Comparison of ENCODE assay signal across 8 cellular contexts in genomic region chr17:63838586-63839184, GRCh38. TPM values are rescaled to one million over a fixed set of nuclear protein-coding genes. Genes with fewer than 3 reads are reported as not detected.
DNase-seq lines count a peak whose midpoint lies in the region; ATAC-seq, FAIRE-seq and TF ChIP-seq lines count a peak whose summit lies in the region.

No MANE protein-coding gene starts in this region.

- H3K36me3 ChIP-seq in body of pancreas (replicated peaks in 1 of 2; ENCODE audit: insufficient read depth in 1 of 2, low read depth in 2 of 2) (peaks cover 5 to 14% of the 10 kb centered on the region in 2 donors), keratinocyte (ENCODE audit: control insufficient read depth in 2 of 2, extremely low read depth in 1 of 2, insufficient read depth in 2 of 2, low read length in 2 of 2) (peaks cover 17 to 29% of the 10 kb centered on the region in 2 experiments), subcutaneous abdominal adipose tissue (ENCODE audit: control insufficient read depth in 5 of 5, insufficient read depth in 5 of 5, low read length in 5 of 5) (peaks cover 0 to 36% (median 33%) of the 10 kb centered on the region in 5 donors)

- 27 to 34% methylated on average over 6 to 7 of the region's 7 CpGs for WGBS in body of pancreas, 2 donors

- H3K36me3 Mint-ChIP-seq in HFFc6 (ENCODE audit: low read depth): no peaks in the 10 kb centered on the region; the same call in 1 of the 2 replicates

- H3K9ac ChIP-seq in keratinocyte (ENCODE audit: control insufficient read depth, extremely low read depth, insufficient read depth, low read length) (no peak overlapping the region), subcutaneous abdominal adipose tissue (ENCODE audit: low read length in 5 of 5) (peak overlapping the region in 3 of 5 donors; percentile 17 to 56 (median 24))

- H4K20me1 ChIP-seq in keratinocyte (ENCODE audit: control insufficient read depth, extremely low read depth, insufficient read depth, low read length): peaks cover 11% of the 10 kb centered on the region

- H3K4me3 ChIP-seq in body of pancreas: no peak overlapping the region
- peak overlapping the region in 1 of 3 experiments; percentile 11 for H3K4me3 ChIP-seq in keratinocyte (ENCODE audit: control insufficient read depth in 2 of 3, extremely low read depth in 1 of 3, insufficient read depth in 2 of 3, low read depth in 1 of 3, low read length in 3 of 3)
- H3K4me3 ChIP-seq in subcutaneous abdominal adipose tissue (ENCODE audit: low read depth in 1 of 5, low read length in 5 of 5): peak overlapping the region in 4 of 5 donors; percentile 22 to 30 (median 24)

- TF ChIP-seq POLR2A in body of pancreas (IDR thresholded peaks at IDR 0.05): peak; percentile 9 to 51 (median 42)

- no peaks in the 10 kb centered on the region for H3K9me3 Mint-ChIP-seq in HFFc6

- peaks cover 55% of the 10 kb centered on the region for H3K79me2 ChIP-seq in keratinocyte (ENCODE audit: control insufficient read depth, insufficient read depth, low read length)

- CTCF ChIA-PET in HEK293T (lab: Yijun Ruan, JAX): interaction anchor here (0.9 kb wide), 1 partner anchor 9 kb away, joined by 4 read pairs; no protein-coding TSS in a partner anchor

- H2AFZ ChIP-seq in keratinocyte (ENCODE audit: control insufficient read depth, low read length): no peak overlapping the region

- FAIRE-seq in keratinocyte (lab: Jason Lieb, UNC): no peak

- DNase-seq in AG08395 (ENCODE audit: low spot score): peak; percentile 70
- DNase-seq in HFFc6: peak; percentile 33
- peak; percentile 93 to 97 (median 96) for DNase-seq in body of pancreas
- peak; percentile 33 for DNase-seq in keratinocyte (ENCODE audit: low read depth, low spot score)
- no peak for DNase-seq in HEK293T (ENCODE audit: extremely low spot score)
- no peak for DNase-seq in germinal center (ENCODE audit: low spot score)
- DNase-seq in NK-92 treated with Interleukin-12 subunit alpha and Interleukin-12 subunit beta, amount 100 ng/mL, for 24 hours (lab: John Stamatoyannopoulos, UW): no peak

- peaks cover 37% of the 10 kb centered on the region for H3K4me1 Mint-ChIP-seq in HFFc6 (ENCODE audit: low read depth)

- H3K4me3 Mint-ChIP-seq in HFFc6: no peak overlapping the region

- H3K9me1 ChIP-seq in keratinocyte (ENCODE audit: control insufficient read depth, extremely low read depth, insufficient read depth, low read length): peaks cover 2% of the 10 kb centered on the region

- peak overlapping the region; percentile 67 for H3K4me2 ChIP-seq in keratinocyte (ENCODE audit: control insufficient read depth, extremely low read depth, insufficient read depth, low read depth, low read length)

- no peaks in the 10 kb centered on the region for H3K9me3 ChIP-seq in body of pancreas
- no peaks in the 10 kb centered on the region for H3K9me3 ChIP-seq in keratinocyte (ENCODE audit: control insufficient read depth, low read depth, low read length)
- H3K9me3 ChIP-seq in subcutaneous abdominal adipose tissue (ENCODE audit: control insufficient read depth in 5 of 5, low read length in 5 of 5): no peaks in the 10 kb centered on the region

- peaks cover 2% of the 10 kb centered on the region; the same call in 1 of the 2 replicates for H3K27me3 Mint-ChIP-seq in HFFc6 (ENCODE audit: insufficient read depth)

- TF ChIP-seq CTCF in HFFc6 (IDR thresholded peaks at IDR 0.05) (no peak), body of pancreas (IDR thresholded peaks at IDR 0.05) (no peak), keratinocyte (optimal IDR thresholded peaks at IDR 0.05 in 1 of 3, IDR thresholded peaks at IDR 0.05 in 1 of 3, conservative IDR thresholded peaks at IDR 0.05 in 1 of 3; ENCODE audit: extremely low read depth in 1 of 3, insufficient read depth in 2 of 3, low read length in 3 of 3) (no peak)

- no peaks in the 10 kb centered on the region for H3K27me3 ChIP-seq in body of pancreas
- H3K27me3 ChIP-seq in keratinocyte (ENCODE audit: control insufficient read depth, extremely low read depth, insufficient read depth, low read length): no peaks in the 10 kb centered on the region
- H3K27me3 ChIP-seq in subcutaneous abdominal adipose tissue (ENCODE audit: control insufficient read depth in 5 of 5, insufficient read depth in 4 of 5, low read length in 5 of 5): no peaks in the 10 kb centered on the region

- H3K27ac ChIP-seq in body of pancreas (peak overlapping the region; percentile 68 to 94 (median 90)), keratinocyte (ENCODE audit: control insufficient read depth, insufficient read depth, low read length) (peak overlapping the region; percentile 13), subcutaneous abdominal adipose tissue (ENCODE audit: low read depth, low read length) (peak overlapping the region; percentile 62)

- POLR2A ChIA-PET in HEK293T (lab: Yijun Ruan, JAX): interaction anchor here (1.3 to 9.1 kb wide), 2 partner anchors 12 to 65 kb away, joined by 7 to 67 read pairs; partner anchors contain the start of genes CCDC47, DDX42, FTSJ3 and PSMC5

- peak; percentile 60 for ATAC-seq in body of pancreas

- intact Hi-C loops in body of pancreas (cut with DNase I): loop anchor here (10.0 kb wide), 1 partner anchor 64 kb away; the partner anchor contains the start of genes CCDC47 and DDX42

- peaks cover 62% of the 10 kb centered on the region for H3K4me1 ChIP-seq in body of pancreas
- H3K4me1 ChIP-seq in keratinocyte (ENCODE audit: control insufficient read depth, extremely low read depth, insufficient read depth, low read length): peaks cover 52% of the 10 kb centered on the region
- H3K4me1 ChIP-seq in subcutaneous abdominal adipose tissue (ENCODE audit: control insufficient read depth in 5 of 5, insufficient read depth in 5 of 5, low read length in 5 of 5): peaks cover 18 to 69% (median 56%) of the 10 kb centered on the region in 5 donors

- dilution Hi-C loops in keratinocyte (cut with MboI; ENCODE audit: extremely low pct_ligation_motif_present, low sequenced_read_pairs): no loop called here

- H3K27ac Mint-ChIP-seq in HFFc6: peak overlapping the region; percentile 21; the same call in 1 of the 2 replicates

TF ChIP-seq in HEK293T, 16 proteins besides CTCF, POLR2A, EP300 and RAD21 (continues in another document):
- no peak for TF ChIP-seq CTBP1 (IDR thresholded peaks at IDR 0.05; ENCODE audit: borderline replicate concordance)

RNA-seq across cellular contexts. Expression of gene SMARCD2, which starts 3.8 kb away (rescaled TPM):
- total RNA-seq in HFFc6 (2021; fragmentation: NEBNext Ultra II Directional; extraction: Animal tissue kit (Norgen Biotek cat#: 25700)): 10 to 100 TPM; 45.9 to 53.5 (median 48.7) TPM
- total RNA-seq in body of pancreas: 10 to 100 TPM; 75.8 to 87.9 TPM
- 80.3 to 99.8 TPM (median 86.3 TPM) in 3 replicates for polyA plus RNA-seq in keratinocyte
- 40.3 TPM for polyA plus RNA-seq in keratinocyte (2011; ENCODE audit: low read depth)
- 69.0 and 79.0 TPM in 2 replicates for polyA plus RNA-seq in keratinocyte (2011; cell fraction: cytosol; rRNA removed)
- 91.1 and 95.0 TPM in 2 replicates for polyA plus RNA-seq in keratinocyte (2011; cell fraction: nucleus; rRNA removed)
- polyA plus RNA-seq in keratinocyte (2012; ENCODE audit: low replicate concordance): 70.5 and 75.3 TPM in 2 replicates
- 113 to 179 TPM (median 177 TPM) in 3 replicates for polyA minus RNA-seq in keratinocyte
- polyA minus RNA-seq in keratinocyte (2011; cell fraction: cytosol; rRNA and poly(A)+ RNA removed): 102 TPM
- 40.4 and 47.6 TPM in 2 replicates for polyA minus RNA-seq in keratinocyte (2011; cell fraction: nucleus; rRNA and poly(A)+ RNA removed)

RNA-seq across cellular contexts. Expression of gene FTSJ3, which starts 11.2 kb away (rescaled TPM):
- total RNA-seq in HFFc6 (2021; fragmentation: NEBNext Ultra II Directional; extraction: Animal tissue kit (Norgen Biotek cat#: 25700)): 10 to 100 TPM; 43.2 to 55.1 (median 47.5) TPM
- total RNA-seq in body of pancreas: 10 to 100 TPM; 22.7 to 30.9 TPM
- 35.4 to 48.5 TPM (median 43.7 TPM) in 3 replicates for polyA plus RNA-seq in keratinocyte
- 22.7 TPM for polyA plus RNA-seq in keratinocyte (2011; ENCODE audit: low read depth)
- 26.8 and 31.6 TPM in 2 replicates for polyA plus RNA-seq in keratinocyte (2011; cell fraction: cytosol; rRNA removed)
- 65.6 and 77.0 TPM in 2 replicates for polyA plus RNA-seq in keratinocyte (2011; cell fraction: nucleus; rRNA removed)
- polyA plus RNA-seq in keratinocyte (2012; ENCODE audit: low replicate concordance): 19.0 and 39.7 TPM in 2 replicates
- 41.5 to 50.2 TPM (median 46.3 TPM) in 3 replicates for polyA minus RNA-seq in keratinocyte
- polyA minus RNA-seq in keratinocyte (2011; cell fraction: cytosol; rRNA and poly(A)+ RNA removed): 18.6 TPM
- polyA minus RNA-seq in keratinocyte (2011; cell fraction: nucleus; rRNA and poly(A)+ RNA removed): 45.5 and 50.7 TPM in 2 replicates

RNA-seq across cellular contexts. Expression of gene PSMC5, which starts 11.5 kb away (rescaled TPM):
- total RNA-seq in HFFc6 (2021; fragmentation: NEBNext Ultra II Directional; extraction: Animal tissue kit (Norgen Biotek cat#: 25700)): 100 to 1,000 TPM; 156 to 206 (median 179) TPM
- 10 to 100 TPM; 55.0 to 59.4 TPM for total RNA-seq in body of pancreas
- polyA plus RNA-seq in keratinocyte: 111 to 208 TPM (median 141 TPM) in 3 replicates
- polyA plus RNA-seq in keratinocyte (2011; ENCODE audit: low read depth): 130 TPM
- 141 and 155 TPM in 2 replicates for polyA plus RNA-seq in keratinocyte (2011; cell fraction: cytosol; rRNA removed)
- polyA plus RNA-seq in keratinocyte (2011; cell fraction: nucleus; rRNA removed): 115 TPM in 2 replicates
- polyA plus RNA-seq in keratinocyte (2012; ENCODE audit: low replicate concordance): 93.3 and 143 TPM in 2 replicates
- 71.5 to 165 TPM (median 143 TPM) in 3 replicates for polyA minus RNA-seq in keratinocyte
- 100 TPM for polyA minus RNA-seq in keratinocyte (2011; cell fraction: cytosol; rRNA and poly(A)+ RNA removed)
- polyA minus RNA-seq in keratinocyte (2011; cell fraction: nucleus; rRNA and poly(A)+ RNA removed): 36.1 and 56.9 TPM in 2 replicates

RNA-seq across cellular contexts. Expression of gene CSH2, which starts 34.8 kb away (rescaled TPM):
- total RNA-seq in HFFc6 (2021; fragmentation: NEBNext Ultra II Directional; extraction: Animal tissue kit (Norgen Biotek cat#: 25700)): not detected
- total RNA-seq in body of pancreas: not detected
- polyA plus RNA-seq in keratinocyte: not detected in 3 replicates
- polyA plus RNA-seq in keratinocyte (2011; ENCODE audit: low read depth): not detected
- not detected in 2 replicates for polyA plus RNA-seq in keratinocyte (2011; cell fraction: cytosol; rRNA removed)
- not detected in 2 replicates for polyA plus RNA-seq in keratinocyte (2011; cell fraction: nucleus; rRNA removed)
- polyA plus RNA-seq in keratinocyte (2012; ENCODE audit: low replicate concordance): not detected in 2 replicates
- polyA minus RNA-seq in keratinocyte: not detected in 3 replicates
- polyA minus RNA-seq in keratinocyte (2011; cell fraction: cytosol; rRNA and poly(A)+ RNA removed): not detected
- polyA minus RNA-seq in keratinocyte (2011; cell fraction: nucleus; rRNA and poly(A)+ RNA removed): not detected in 2 replicates

RNA-seq across cellular contexts. Expression of gene GH2, which starts 43.1 kb away (rescaled TPM):
- not detected for total RNA-seq in HFFc6 (2021; fragmentation: NEBNext Ultra II Directional; extraction: Animal tissue kit (Norgen Biotek cat#: 25700))
- total RNA-seq in body of pancreas: not detected
- polyA plus RNA-seq in keratinocyte: not detected in 3 replicates
- not detected for polyA plus RNA-seq in keratinocyte (2011; ENCODE audit: low read depth)
- not detected in 2 replicates for polyA plus RNA-seq in keratinocyte (2011; cell fraction: cytosol; rRNA removed)
- not detected in 2 replicates for polyA plus RNA-seq in keratinocyte (2011; cell fraction: nucleus; rRNA removed)
- polyA plus RNA-seq in keratinocyte (2012; ENCODE audit: low replicate concordance): not detected in 2 replicates
- polyA minus RNA-seq in keratinocyte: not detected in 3 replicates
- not detected for polyA minus RNA-seq in keratinocyte (2011; cell fraction: cytosol; rRNA and poly(A)+ RNA removed)
- not detected in 2 replicates for polyA minus RNA-seq in keratinocyte (2011; cell fraction: nucleus; rRNA and poly(A)+ RNA removed)

Comparison
In these comparisons a context has a peak if more than half of its experiments do, and no peak if none do; other contexts are left out.
1. DNase-seq: peak in AG08395 (single experiment), HFFc6 (single experiment), body of pancreas (4 of 4) and keratinocyte (single experiment); none in HEK293T (single experiment), germinal center (single experiment) and NK-92 treated with Interleukin-12 subunit alpha and Interleukin-12 subunit beta, amount 100 ng/mL, for 24 hours (single experiment).
2. H3K27ac ChIP-seq: peak in every context shown above with its lines; median percentile 90 in body of pancreas; 62 in subcutaneous abdominal adipose tissue; 13 in keratinocyte.
3. H3K4me3 ChIP-seq: peak in subcutaneous abdominal adipose tissue (4 of 5); none in body of pancreas (0 of 2).